ENCODE assay signal across 12 cellular contexts in genomic region chr2:33022989-33023731, GRCh38.
A peak's percentile ranks its signal among the peaks of the same experiment; 100 is the strongest.
DNase-seq lines count a peak whose midpoint lies in the region; ATAC-seq and TF ChIP-seq lines count a peak whose summit lies in the region.
"Had no signal": no experiment of that assay in that cellular context is flagged by ENCODE, and none has a peak within 500 bp of the region (broad histone marks: within the 10 kb centered on the region; RNA-seq: fewer than 3 reads in every experiment).

No MANE protein-coding gene starts in this region.

- no peak for TF ChIP-seq CTCF in fibroblast of the aortic adventitia (IDR thresholded peaks at IDR 0.05; ENCODE audit: insufficient read depth, low read length)

- H3K4me3 ChIP-seq in fibroblast of the aortic adventitia (ENCODE audit: low read depth, low read length): no peak overlapping the region

- ATAC-seq in SK-N-SH treated with all-trans-retinoic acid at 6 μM for 48 hours (peak; percentile 89), GM21717 (IDR thresholded peaks at IDR 0.05; ENCODE audit: unreplicated experiment) (no peak), HG03457 (IDR thresholded peaks at IDR 0.05; ENCODE audit: unreplicated experiment) (no peak)

- peak; percentile 94 for DNase-seq in HCEC 1CT
- DNase-seq in fibroblast of the aortic adventitia (ENCODE audit: low read depth): peak; percentile 82
- DNase-seq in renal cortical epithelial cell (ENCODE audit: low read depth): peak; percentile 74
- DNase-seq in globus pallidus (ENCODE audit: low spot score): no peak
- DNase-seq in NOMO-1 treated with dmso at 0.1 percent for 144 hours (lab: John Stamatoyannopoulos, UW; ENCODE audit: unreplicated experiment): no peak
- DNase-seq: activated naive CD4-positive, alpha-beta T cell treated with anti-CD3 and anti-CD28 coated beads, Interleukin-2, amount 10 ng/mL, durations not matched to agents 7 days and 5 days; NCI-H2107; right cardiac atrium; stimulated activated naive CD4-positive, alpha-beta T cell treated with Interleukin-2 at 50 U/mL for 16 hours had no signal

TF ChIP-seq in SK-N-SH treated with all-trans-retinoic acid at 6 μM for 48 hours, 23 proteins besides CTCF, POLR2A, EP300 and RAD21:
- TF ChIP-seq ZNF8 (CRISPR knock-in tag; IDR thresholded peaks at IDR 0.05) (no peak), ISL1 (CRISPR knock-in tag; IDR thresholded peaks at IDR 0.05) (peak; percentile 42; the same call in 1 of the 2 replicates), RARB (CRISPR knock-in tag; IDR thresholded peaks at IDR 0.05) (no peak), ARNTL (CRISPR knock-in tag; IDR thresholded peaks at IDR 0.05; ENCODE audit: borderline replicate concordance, low read depth) (no peak), ZNF565 (CRISPR knock-in tag; conservative IDR thresholded peaks at IDR 0.05; ENCODE audit: low read depth) (no peak), ESRRG (CRISPR knock-in tag; IDR thresholded peaks at IDR 0.05) (no peak), CSRNP3 (CRISPR knock-in tag; IDR thresholded peaks at IDR 0.05) (no peak), OSR1 (CRISPR knock-in tag; IDR thresholded peaks at IDR 0.05) (no peak), POU6F1 (CRISPR knock-in tag; IDR thresholded peaks at IDR 0.05; ENCODE audit: borderline replicate concordance, low read depth) (0 out of 2 replicates have a peak, but pooled peaks have one; percentile 52), ZC3H10 (CRISPR knock-in tag; IDR thresholded peaks at IDR 0.05) (no peak), PATZ1 (CRISPR knock-in tag; IDR thresholded peaks at IDR 0.05; ENCODE audit: borderline replicate concordance) (peak; percentile 46; the same call in 1 of the 2 replicates), GLIS3 (CRISPR knock-in tag; IDR thresholded peaks at IDR 0.05) (no peak), ZFP3 (CRISPR knock-in tag; IDR thresholded peaks at IDR 0.05) (no peak), ZNF70 (CRISPR knock-in tag; IDR thresholded peaks at IDR 0.05) (no peak), CSDC2 (CRISPR knock-in tag; IDR thresholded peaks at IDR 0.05) (no peak), TCF4 (CRISPR knock-in tag; IDR thresholded peaks at IDR 0.05; ENCODE audit: borderline replicate concordance) (no peak), TOX (CRISPR knock-in tag; IDR thresholded peaks at IDR 0.05; ENCODE audit: borderline replicate concordance) (no peak)

Comparison
In these comparisons a context has a peak if more than half of its experiments do, and no peak if none do; other contexts are left out.
1. DNase-seq: peak in HCEC 1CT (single experiment), fibroblast of the aortic adventitia (single experiment) and renal cortical epithelial cell (single experiment); none in globus pallidus (single experiment) and NOMO-1 treated with dmso at 0.1 percent for 144 hours (single experiment).